Comparison of ENCODE assay signal across 8 cellular contexts in the genomic region with DNA sequence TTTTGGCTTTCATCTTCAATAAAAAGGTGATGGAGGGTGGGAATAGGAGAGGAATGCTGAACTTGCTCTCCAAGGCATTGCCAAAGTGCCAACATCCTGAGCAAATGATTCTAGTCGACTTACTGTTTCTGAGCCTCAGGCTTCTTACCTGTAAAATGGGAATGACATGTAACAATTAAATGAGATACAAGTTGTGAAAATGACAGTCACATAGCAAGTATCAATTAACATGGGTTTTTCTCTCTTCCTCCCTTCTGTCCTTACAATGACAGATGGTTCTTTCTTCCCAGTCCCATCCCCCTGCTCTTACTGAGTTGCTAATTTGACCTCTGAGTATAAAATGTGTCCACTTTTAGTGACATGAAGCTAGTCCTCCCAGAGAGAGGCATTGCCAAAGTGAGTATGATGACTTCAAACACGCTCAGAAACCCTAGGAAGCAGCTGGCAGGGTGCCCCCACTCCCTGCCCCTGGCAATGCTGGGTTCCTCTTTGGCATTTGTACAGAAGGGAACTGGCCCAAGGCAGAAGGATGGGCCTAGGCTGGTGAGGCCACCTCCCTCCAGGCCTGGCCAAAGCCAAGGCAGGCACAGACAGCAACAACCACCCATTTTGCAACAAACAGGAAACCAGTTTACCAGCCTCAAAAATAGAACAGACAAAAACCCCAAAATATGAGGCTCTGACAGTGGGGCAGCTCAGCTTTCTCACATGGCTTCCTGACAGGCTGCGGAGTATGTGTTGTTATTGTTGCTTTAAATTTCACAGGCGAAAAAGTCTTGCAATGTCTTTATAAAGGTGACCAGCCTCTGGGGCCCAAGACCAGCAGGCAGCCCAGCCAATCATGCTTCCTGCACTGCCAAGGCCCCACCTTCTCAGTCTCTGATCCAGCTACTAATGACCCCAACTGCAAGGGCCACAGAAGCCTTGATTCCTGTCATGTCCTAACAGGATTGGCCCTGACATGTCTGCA.
DNase-seq lines count a peak whose midpoint lies in the region; ATAC-seq and TF ChIP-seq lines count a peak whose summit lies in the region.

No MANE protein-coding gene starts in this region.

- TF ChIP-seq CTCF in left ventricle myocardium inferior (IDR thresholded peaks at IDR 0.05; ENCODE audit: borderline replicate concordance) (no peak), tibial artery (IDR thresholded peaks at IDR 0.05) (no peak), progenitor cell of endocrine pancreas (IDR thresholded peaks at IDR 0.05; ENCODE audit: unreplicated experiment) (no peak)

- H3K4me3 ChIP-seq in left ventricle myocardium inferior (no peak overlapping the region), tibial artery (no peak overlapping the region)

- H3K9me3 ChIP-seq in T-helper 17 cell (ENCODE audit: control insufficient read depth, low read length, poor library complexity, severe bottlenecking), result no peaks in the 10 kb centered on the region
- H3K9me3 ChIP-seq in left ventricle myocardium inferior (replicated peaks), result no peaks in the 10 kb centered on the region
- no peaks in the 10 kb centered on the region for H3K9me3 ChIP-seq in tibial artery

- H3K36me3 ChIP-seq in left ventricle myocardium inferior, result no peaks in the 10 kb centered on the region
- H3K36me3 ChIP-seq in tibial artery, result no peaks in the 10 kb centered on the region

- ATAC-seq in HG03025 (IDR thresholded peaks at IDR 0.05; ENCODE audit: low FRiP score, unreplicated experiment) (peak; percentile 55), T-helper 17 cell (peak; percentile 82)

- H3K27ac Mint-ChIP-seq in T-helper 17 cell (peak overlapping the region; percentile 94), progenitor cell of endocrine pancreas (no peak overlapping the region)

- H3K4me1 ChIP-seq in left ventricle myocardium inferior (peaks cover 42% of the 10 kb centered on the region), tibial artery (peaks cover 0 to 17% (median 6%) of the 10 kb centered on the region in 4 donors)

- H3K4me1 Mint-ChIP-seq in T-helper 17 cell, result peaks cover 64% of the 10 kb centered on the region
- H3K4me1 Mint-ChIP-seq in progenitor cell of endocrine pancreas (ENCODE audit: low read depth), result no peaks in the 10 kb centered on the region

- H3K27me3 ChIP-seq in left ventricle myocardium inferior (ENCODE audit: low read depth), result no peaks in the 10 kb centered on the region
- no peaks in the 10 kb centered on the region for H3K27me3 ChIP-seq in tibial artery

- no peaks in the 10 kb centered on the region for H3K9me3 Mint-ChIP-seq in progenitor cell of endocrine pancreas (ENCODE audit: low read depth)

- H3K36me3 Mint-ChIP-seq in T-helper 17 cell (ENCODE audit: low read depth), result no peaks in the 10 kb centered on the region
- H3K36me3 Mint-ChIP-seq in progenitor cell of endocrine pancreas (ENCODE audit: insufficient read depth), result no peaks in the 10 kb centered on the region

- H3K27ac ChIP-seq in left ventricle myocardium inferior (replicated peaks), result peak overlapping the region; percentile 65
- peak overlapping the region; percentile 22 to 23 for H3K27ac ChIP-seq in tibial artery

- intact Hi-C loops in left ventricle myocardium inferior (cut with micrococcal nuclease) (no loop called here), tibial artery (cut with DNase I; ENCODE audit: low total_unique reads) (no loop called here)

- H3K27me3 Mint-ChIP-seq in T-helper 17 cell (no peaks in the 10 kb centered on the region), progenitor cell of endocrine pancreas (no peaks in the 10 kb centered on the region)

- H3K4me3 Mint-ChIP-seq in T-helper 17 cell (peak overlapping the region; percentile 59), progenitor cell of endocrine pancreas (ENCODE audit: low read depth) (no peak overlapping the region)

- DNase-seq in GF-D8 (lab: John Stamatoyannopoulos, UW) (peak; percentile 12), T-helper 17 cell (peak in 1 of 3 donors; percentile 26), left ventricle myocardium inferior (peak; percentile 68), tibial artery (peak; percentile 75 to 85), progenitor cell of endocrine pancreas (ENCODE audit: low spot score, unreplicated experiment) (no peak), GOT3 (lab: John Stamatoyannopoulos, UW) (no peak)
- DNase-seq in activated CD4-positive, CD25-positive, alpha-beta regulatory T cell treated with anti-CD3 and anti-CD28 coated beads, Interleukin-2, amount 50 U/mL, for 72 hours, result no peak

Comparison
In these comparisons a context has a peak if more than half of its experiments do, and no peak if none do; other contexts are left out.
1. DNase-seq: peak in GF-D8 (single experiment), left ventricle myocardium inferior (single experiment) and tibial artery (2 of 2); none in activated CD4-positive, CD25-positive, alpha-beta regulatory T cell treated with anti-CD3 and anti-CD28 coated beads, Interleukin-2, amount 50 U/mL, for 72 hours (single experiment), progenitor cell of endocrine pancreas (single experiment) and GOT3 (single experiment).